ENCODE assay signal across 22 cellular contexts in the genomic region with DNA sequence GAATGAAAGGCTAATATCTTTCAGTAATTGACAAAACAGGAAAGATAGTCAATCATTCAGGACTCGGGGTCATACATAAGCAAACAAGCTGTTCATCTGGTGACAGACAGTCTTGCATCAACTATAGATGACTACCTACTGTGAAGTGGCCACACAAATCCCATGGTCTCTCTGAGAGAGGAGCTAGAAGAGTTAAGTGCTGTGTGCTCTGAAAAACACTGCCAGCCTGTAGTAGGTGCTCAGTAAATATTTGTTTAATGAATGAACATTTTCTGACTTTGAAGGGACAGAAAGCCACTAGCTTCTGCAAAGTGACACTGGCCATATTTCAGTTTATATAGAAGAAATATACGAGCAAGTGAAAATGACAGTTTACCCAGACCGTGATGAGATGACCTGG.
DNase-seq lines count a peak whose midpoint lies in the region; ATAC-seq, FAIRE-seq and TF ChIP-seq lines count a peak whose summit lies in the region.
"Had no signal": no experiment of that assay in that cellular context is flagged by ENCODE, and none has a peak within 500 bp of the region (broad histone marks: within the 10 kb centered on the region; RNA-seq: fewer than 3 reads in every experiment).

No MANE protein-coding gene starts in this region.

- H3K27ac ChIP-seq in A673 (ENCODE audit: low read depth, low read length, poor library complexity, severe bottlenecking), result no peak overlapping the region
- H3K27ac ChIP-seq: BLaER1 treated with 17β-estradiol and CSF1 and Interleukin-3, amounts not matched to agents 10 nM and 100 nM had no signal

- H3K27me3 ChIP-seq in A673 (replicated peaks; ENCODE audit: insufficient read depth, low read depth, low read length, poor library complexity), result no peaks in the 10 kb centered on the region
- H3K27me3 ChIP-seq: BLaER1 treated with 17β-estradiol and CSF1 and Interleukin-3, amounts not matched to agents 10 nM and 100 nM had no signal

- ATAC-seq in stimulated activated memory B cell treated with anti-CD40 and anti-IgM and Interleukin-4, amounts not matched to agents 10 μg/mL and 1 μg/mL and 100 μg/mL, for 72 hours, result no peak
- ATAC-seq: GM23338 had no signal

- H3K4me1 Mint-ChIP-seq in stimulated activated memory B cell treated with anti-CD40 and anti-IgM and Interleukin-4, amounts not matched to agents 10 μg/mL and 1 μg/mL and 100 μg/mL, for 72 hours, result no peaks in the 10 kb centered on the region
- H3K4me1 Mint-ChIP-seq in progenitor cell of endocrine pancreas (ENCODE audit: low read depth), result peaks cover 9% of the 10 kb centered on the region
- H3K4me1 Mint-ChIP-seq: B cell; CD8-positive, alpha-beta memory T cell; GM23338 had no signal

- H3K4me1 ChIP-seq in A673 (ENCODE audit: insufficient read depth, low read length, poor library complexity, severe bottlenecking), result no peaks in the 10 kb centered on the region
- H3K4me1 ChIP-seq: BLaER1 treated with 17β-estradiol and CSF1 and Interleukin-3, amounts not matched to agents 10 nM and 100 nM had no signal

- H3K36me3 Mint-ChIP-seq in stimulated activated memory B cell treated with anti-CD40 and anti-IgM and Interleukin-4, amounts not matched to agents 10 μg/mL and 1 μg/mL and 100 μg/mL, for 72 hours, result no peaks in the 10 kb centered on the region
- H3K36me3 Mint-ChIP-seq in progenitor cell of endocrine pancreas (ENCODE audit: insufficient read depth), result no peaks in the 10 kb centered on the region
- H3K36me3 Mint-ChIP-seq: CD8-positive, alpha-beta memory T cell had no signal

- no peaks in the 10 kb centered on the region for H3K9me3 Mint-ChIP-seq in stimulated activated memory B cell treated with anti-CD40 and anti-IgM and Interleukin-4, amounts not matched to agents 10 μg/mL and 1 μg/mL and 100 μg/mL, for 72 hours
- no peaks in the 10 kb centered on the region for H3K9me3 Mint-ChIP-seq in progenitor cell of endocrine pancreas (ENCODE audit: low read depth)
- H3K9me3 Mint-ChIP-seq: GM23338 had no signal

- peak; percentile 64 for FAIRE-seq in islet of Langerhans (lab: Jason Lieb, UNC)
- FAIRE-seq: GM12892, GM18507, H54 had no signal

- H3K4me3 Mint-ChIP-seq in stimulated activated memory B cell treated with anti-CD40 and anti-IgM and Interleukin-4, amounts not matched to agents 10 μg/mL and 1 μg/mL and 100 μg/mL, for 72 hours, result no peak overlapping the region
- no peak overlapping the region for H3K4me3 Mint-ChIP-seq in progenitor cell of endocrine pancreas (ENCODE audit: low read depth)
- H3K4me3 Mint-ChIP-seq: B cell; CD8-positive, alpha-beta memory T cell; GM23338 had no signal

- H3K4me3 ChIP-seq in A673 (ENCODE audit: low read depth, low read length, poor library complexity, severe bottlenecking), result no peak overlapping the region
- H3K4me3 ChIP-seq: BLaER1 treated with 17β-estradiol and CSF1 and Interleukin-3, amounts not matched to agents 10 nM and 100 nM; GM23338 had no signal

- BruUV-seq in A673 (replicated peaks; lab: Mats Ljungman, UMichigan), result no TSS peak

- intact Hi-C loops in A673 (cut with micrococcal nuclease; ENCODE audit: unreplicated experiment), result no loop called here

- no peaks in the 10 kb centered on the region for H3K9me3 ChIP-seq in A673 (ENCODE audit: low read depth, low read length, poor library complexity, severe bottlenecking)
- H3K9me3 ChIP-seq: BLaER1 treated with 17β-estradiol and CSF1 and Interleukin-3, amounts not matched to agents 10 nM and 100 nM had no signal

- POLR2A ChIA-PET in A673 (lab: Charles Lee; ENCODE audit: low non-redundant PET), result interaction anchor here (0.6 kb wide), 1 partner anchor 730 kb away, joined by 3 read pairs; no protein-coding TSS in a partner anchor

- no peaks in the 10 kb centered on the region for H3K36me3 ChIP-seq in A673 (ENCODE audit: insufficient read depth, low read length, poor library complexity, severe bottlenecking)
- H3K36me3 ChIP-seq: BLaER1 treated with 17β-estradiol and CSF1 and Interleukin-3, amounts not matched to agents 10 nM and 100 nM had no signal

- H3K27ac Mint-ChIP-seq in stimulated activated memory B cell treated with anti-CD40 and anti-IgM and Interleukin-4, amounts not matched to agents 10 μg/mL and 1 μg/mL and 100 μg/mL, for 72 hours, result no peak overlapping the region
- H3K27ac Mint-ChIP-seq in progenitor cell of endocrine pancreas, result no peak overlapping the region
- H3K27ac Mint-ChIP-seq: B cell, GM23338 had no signal

- peaks cover 8% of the 10 kb centered on the region for H3K27me3 Mint-ChIP-seq in stimulated activated memory B cell treated with anti-CD40 and anti-IgM and Interleukin-4, amounts not matched to agents 10 μg/mL and 1 μg/mL and 100 μg/mL, for 72 hours
- H3K27me3 Mint-ChIP-seq in progenitor cell of endocrine pancreas, result no peaks in the 10 kb centered on the region

- TF ChIP-seq CTCF in progenitor cell of endocrine pancreas (IDR thresholded peaks at IDR 0.05; ENCODE audit: unreplicated experiment), result no peak
- TF ChIP-seq CTCF in A673 (conservative IDR thresholded peaks at IDR 0.05; ENCODE audit: low read depth, low read length), result no peak

- CTCF ChIA-PET in A673 (lab: Charles Lee), result no interaction called here

- DNase-seq in DMS53 (lab: John Stamatoyannopoulos, UW), result peak; percentile 89
- DNase-seq in NCI-H2029 (lab: John Stamatoyannopoulos, UW), result peak; percentile 14
- peak; percentile 6 for DNase-seq in NCI-H748 treated with DMSO at 0.1 percent for 48 hours (lab: John Stamatoyannopoulos, UW)
- DNase-seq in T-helper 2 cell, result no peak
- DNase-seq in progenitor cell of endocrine pancreas (ENCODE audit: low spot score, unreplicated experiment), result no peak
- no peak for DNase-seq in A673 (ENCODE audit: low spot score)
- DNase-seq: 8988T; CD8-positive, alpha-beta memory T cell; COR-L47; DMS 273 treated with DMSO at 0.1 percent for 48 hours; DMS79; GDM1; HCEC 1CT; IMR-90 had no signal

Comparison
In these comparisons a context has a peak if more than half of its experiments do, and no peak if none do; other contexts are left out.
1. DNase-seq: peak in DMS53 (single experiment), NCI-H2029 (single experiment) and NCI-H748 treated with DMSO at 0.1 percent for 48 hours (single experiment); none in T-helper 2 cell (0 of 5), progenitor cell of endocrine pancreas (single experiment) and A673 (single experiment).